Comparison of ENCODE assay signal across 8 cellular contexts in the genomic region with DNA sequence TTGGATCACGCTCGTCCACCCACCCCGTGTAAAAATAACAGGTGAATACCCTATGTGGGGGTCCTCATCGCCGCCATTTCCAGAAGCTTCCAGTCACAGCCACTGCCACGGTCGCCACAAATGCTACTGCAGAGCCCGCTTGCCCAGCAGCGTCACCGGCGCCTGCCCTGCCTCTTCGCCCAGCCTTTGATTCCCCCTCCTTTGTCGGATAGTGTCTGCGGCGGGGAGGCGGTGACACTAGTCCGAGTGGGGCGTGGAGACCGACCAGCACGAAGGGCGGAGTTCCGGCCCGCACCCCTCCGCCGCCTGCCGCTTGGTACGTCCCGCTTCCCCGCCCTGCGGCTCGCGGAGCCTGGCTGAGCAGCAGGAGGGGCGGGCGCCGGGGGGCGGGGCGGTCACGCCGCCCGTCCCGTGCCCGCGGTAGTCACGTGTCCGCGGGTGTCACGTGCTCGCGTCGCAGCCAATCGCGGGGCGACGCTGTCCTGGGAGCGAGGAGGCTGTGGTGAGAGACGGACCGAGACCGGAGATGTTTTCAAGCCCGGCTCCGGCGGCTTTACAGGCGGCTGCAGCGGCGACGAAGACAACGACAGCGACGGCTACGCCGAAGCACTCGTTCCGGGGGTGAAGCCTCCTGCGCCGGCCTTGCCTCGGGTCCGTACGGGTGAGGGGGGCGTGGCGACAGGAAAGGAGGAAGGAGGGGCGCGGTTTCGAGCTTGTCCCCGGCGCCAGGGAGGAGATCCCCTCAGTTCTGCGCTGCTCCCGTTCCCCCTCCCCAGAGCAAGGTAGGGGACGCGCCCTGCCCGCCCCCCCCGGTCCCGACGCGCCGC. TPM values are rescaled to one million over a fixed set of nuclear protein-coding genes. Genes with fewer than 3 reads are reported as not detected.
A peak's percentile ranks its signal among the peaks of the same experiment; 100 is the strongest.
DNase-seq lines count a peak whose midpoint lies in the region; ATAC-seq and TF ChIP-seq lines count a peak whose summit lies in the region.

A gene (plus strand): TSS at position 467 of the 827 bp plus-strand sequence. CDS start 45,652 bp downstream, outside the sequence.

- intact Hi-C loops in naive thymus-derived CD4-positive, alpha-beta T cell (cut with micrococcal nuclease), result loop anchor here (1.0 to 10.0 kb wide), 16 partner anchors 8 to 777 kb away; a partner anchor contains a TSS

- peaks cover 42% of the 10 kb centered on the region for H3K79me2 ChIP-seq in fibroblast of lung (ENCODE audit: control insufficient read depth, insufficient read depth, low read length)

- peaks cover 4% of the 10 kb centered on the region for H3K36me3 ChIP-seq in fibroblast of lung (ENCODE audit: control insufficient read depth, insufficient read depth, low read length)
- peaks cover 0 to 11% (median 7%) of the 10 kb centered on the region in 3 experiments for H3K36me3 ChIP-seq in naive thymus-derived CD4-positive, alpha-beta T cell (ENCODE audit: control insufficient read depth in 2 of 3, insufficient read depth in 3 of 3, low read length in 3 of 3)

- peak within 1 kb of the TSS; percentile 95 for H3K4me2 ChIP-seq in fibroblast of lung (ENCODE audit: extremely low read depth, insufficient read depth, low read length)

- CTCF ChIA-PET in naive thymus-derived CD4-positive, alpha-beta T cell (lab: Charles Lee), result interaction anchor here (0.6 to 3.4 kb wide), 8 partner anchors 10 to 380 kb away, joined by 3 to 20 read pairs (median 4); a partner anchor contains a TSS

- H4K20me1 ChIP-seq in fibroblast of lung (ENCODE audit: control insufficient read depth, extremely low read depth, insufficient read depth, low read length), result no peaks in the 10 kb centered on the region

- H3K9me3 Mint-ChIP-seq in naive thymus-derived CD4-positive, alpha-beta T cell, result no peaks in the 10 kb centered on the region
- H3K9me3 Mint-ChIP-seq in stimulated activated memory B cell treated with anti-CD40 and anti-IgM and Interleukin-4, amounts not matched to agents 10 μg/mL and 1 μg/mL and 100 μg/mL, for 72 hours, result no peaks in the 10 kb centered on the region

- peaks cover 3 to 21% (median 16%) of the 10 kb centered on the region in 5 donors for H3K36me3 Mint-ChIP-seq in naive thymus-derived CD4-positive, alpha-beta T cell
- H3K36me3 Mint-ChIP-seq in stimulated activated memory B cell treated with anti-CD40 and anti-IgM and Interleukin-4, amounts not matched to agents 10 μg/mL and 1 μg/mL and 100 μg/mL, for 72 hours, result peaks cover 35% of the 10 kb centered on the region

- peaks cover 7% of the 10 kb centered on the region for H3K4me1 ChIP-seq in fibroblast of lung (ENCODE audit: control insufficient read depth, extremely low read depth, insufficient read depth, low read length)
- peaks cover 42 to 50% of the 10 kb centered on the region in 2 donors for H3K4me1 ChIP-seq in naive thymus-derived CD4-positive, alpha-beta T cell (ENCODE audit: control insufficient read depth in 2 of 2, insufficient read depth in 2 of 2, low read length in 2 of 2)

- H3K4me3 ChIP-seq in LNCaP clone FGC (ENCODE audit: low read depth, low read length) (peak within 1 kb of the TSS; percentile 65), fibroblast of lung (replicated peaks in 1 of 4; ENCODE audit: control extremely low read depth in 1 of 4, insufficient read depth in 1 of 4, low read depth in 3 of 4, low read length in 4 of 4) (peak within 1 kb of the TSS; percentile 89 to 100 (median 90))
- H3K4me3 ChIP-seq in naive thymus-derived CD4-positive, alpha-beta T cell (ENCODE audit: low read length), result peak within 1 kb of the TSS; percentile 86

- H3K9me3 ChIP-seq in fibroblast of lung (ENCODE audit: control insufficient read depth, insufficient read depth, low read depth, low read length), result no peaks in the 10 kb centered on the region
- H3K9me3 ChIP-seq in naive thymus-derived CD4-positive, alpha-beta T cell (ENCODE audit: control insufficient read depth in 2 of 3, low read length in 3 of 3), result no peaks in the 10 kb centered on the region

- DNase-seq in Daoy (ENCODE audit: low read depth), result peak; percentile 94
- DNase-seq in H4 (ENCODE audit: low spot score), result peak; percentile 95
- DNase-seq in LNCaP clone FGC (ENCODE audit: low read depth), result peak; percentile 90
- DNase-seq in RPMI8226, result peak; percentile 99
- DNase-seq in activated T-helper 1 cell treated with anti-CD3 and anti-CD28 coated beads, Interleukin-2, amount 50 U/mL, for 16 hours (ENCODE audit: low read depth in 1 of 2, low spot score in 1 of 2), result peak; percentile 93 to 98
- DNase-seq in fibroblast of lung (ENCODE audit: low read depth in 2 of 2), result peak; percentile 96 to 98
- peak; percentile 93 to 98 (median 96) for DNase-seq in naive thymus-derived CD4-positive, alpha-beta T cell

- H3K27me3 ChIP-seq in fibroblast of lung (ENCODE audit: control insufficient read depth, insufficient read depth, low read length), result no peaks in the 10 kb centered on the region
- no peaks in the 10 kb centered on the region for H3K27me3 ChIP-seq in naive thymus-derived CD4-positive, alpha-beta T cell (ENCODE audit: control insufficient read depth in 2 of 2, insufficient read depth in 2 of 2, low read length in 2 of 2)

- peak within 1 kb of the TSS; percentile 95 to 99 (median 98) for H3K4me3 Mint-ChIP-seq in naive thymus-derived CD4-positive, alpha-beta T cell
- H3K4me3 Mint-ChIP-seq in stimulated activated memory B cell treated with anti-CD40 and anti-IgM and Interleukin-4, amounts not matched to agents 10 μg/mL and 1 μg/mL and 100 μg/mL, for 72 hours, result peak within 1 kb of the TSS; percentile 99

- peak within 1 kb of the TSS; percentile 99 for H3K27ac ChIP-seq in fibroblast of lung (ENCODE audit: insufficient read depth, low read length)
- peak within 1 kb of the TSS; percentile 88 for H3K27ac ChIP-seq in naive thymus-derived CD4-positive, alpha-beta T cell (ENCODE audit: low read depth, low read length)

- H3K4me1 Mint-ChIP-seq in naive thymus-derived CD4-positive, alpha-beta T cell, result peaks cover 45 to 75% (median 69%) of the 10 kb centered on the region in 7 donors
- peaks cover 64% of the 10 kb centered on the region for H3K4me1 Mint-ChIP-seq in stimulated activated memory B cell treated with anti-CD40 and anti-IgM and Interleukin-4, amounts not matched to agents 10 μg/mL and 1 μg/mL and 100 μg/mL, for 72 hours

- H2AFZ ChIP-seq in fibroblast of lung (ENCODE audit: low read length), result peak within 1 kb of the TSS; percentile 75

- H3K27me3 Mint-ChIP-seq in naive thymus-derived CD4-positive, alpha-beta T cell, result no peaks in the 10 kb centered on the region
- no peaks in the 10 kb centered on the region for H3K27me3 Mint-ChIP-seq in stimulated activated memory B cell treated with anti-CD40 and anti-IgM and Interleukin-4, amounts not matched to agents 10 μg/mL and 1 μg/mL and 100 μg/mL, for 72 hours

- ATAC-seq in naive thymus-derived CD4-positive, alpha-beta T cell, result peak; percentile 89
- ATAC-seq in stimulated activated memory B cell treated with anti-CD40 and anti-IgM and Interleukin-4, amounts not matched to agents 10 μg/mL and 1 μg/mL and 100 μg/mL, for 72 hours, result peak; percentile 90

- no peak for TF ChIP-seq CTCF in LNCaP clone FGC (IDR thresholded peaks at IDR 0.05; ENCODE audit: control insufficient read depth, extremely low read depth, insufficient read depth)
- TF ChIP-seq CTCF in fibroblast of lung (conservative IDR thresholded peaks at IDR 0.05 in 1 of 2, IDR thresholded peaks at IDR 0.05 in 1 of 2; ENCODE audit: low read depth in 1 of 2, low read length in 2 of 2), result no peak

- peak within 1 kb of the TSS; percentile 95 to 99 (median 98) for H3K27ac Mint-ChIP-seq in naive thymus-derived CD4-positive, alpha-beta T cell
- H3K27ac Mint-ChIP-seq in stimulated activated memory B cell treated with anti-CD40 and anti-IgM and Interleukin-4, amounts not matched to agents 10 μg/mL and 1 μg/mL and 100 μg/mL, for 72 hours, result peak within 1 kb of the TSS; percentile 100

- POLR2A ChIA-PET in naive thymus-derived CD4-positive, alpha-beta T cell (lab: Charles Lee), result interaction anchor here (0.7 to 19.8 kb wide), 15 partner anchors 10 to 777 kb away, joined by 3 to 472 read pairs (median 11); a partner anchor contains a TSS

- peak within 1 kb of the TSS; percentile 99 for H3K9ac ChIP-seq in fibroblast of lung (ENCODE audit: insufficient read depth, low read length)

RNA-seq across cellular contexts. Expression of the gene that starts here (rescaled TPM):
- 7.3 and 11.1 TPM in 2 replicates for total RNA-seq in Daoy (2014; rRNA removed; shearing (Covaris generic))
- 5.1 and 14.1 TPM in 2 replicates for total RNA-seq in H4 (2014; rRNA removed; shearing (Covaris generic))
- 53.3 and 62.7 TPM in 2 replicates for total RNA-seq in fibroblast of lung
- polyA plus RNA-seq in fibroblast of lung, result 8.7 and 13.0 TPM in 2 replicates
- polyA plus RNA-seq in fibroblast of lung (2012), result 15.6 and 24.8 TPM in 2 replicates
- polyA minus RNA-seq in fibroblast of lung (ENCODE audit: low replicate concordance), result 1.3 and 6.7 TPM in 2 replicates
- total RNA-seq in naive thymus-derived CD4-positive, alpha-beta T cell, result 100 to 1,000 TPM in 4 of 5 experiments, 10 to 100 TPM in 1; 98.9 to 274 (median 204) TPM
- polyA plus RNA-seq in naive thymus-derived CD4-positive, alpha-beta T cell, result 10 to 100 TPM; 48.7 to 90.0 TPM

Comparison
In these comparisons a context has a peak if more than half of its experiments do, and no peak if none do; other contexts are left out.
1. Peak in every context shown above with its lines: DNase-seq, ATAC-seq, H3K4me3 ChIP-seq and H3K27ac ChIP-seq.